1 cellular context compared by ENCODE assay signal in the genomic region with DNA sequence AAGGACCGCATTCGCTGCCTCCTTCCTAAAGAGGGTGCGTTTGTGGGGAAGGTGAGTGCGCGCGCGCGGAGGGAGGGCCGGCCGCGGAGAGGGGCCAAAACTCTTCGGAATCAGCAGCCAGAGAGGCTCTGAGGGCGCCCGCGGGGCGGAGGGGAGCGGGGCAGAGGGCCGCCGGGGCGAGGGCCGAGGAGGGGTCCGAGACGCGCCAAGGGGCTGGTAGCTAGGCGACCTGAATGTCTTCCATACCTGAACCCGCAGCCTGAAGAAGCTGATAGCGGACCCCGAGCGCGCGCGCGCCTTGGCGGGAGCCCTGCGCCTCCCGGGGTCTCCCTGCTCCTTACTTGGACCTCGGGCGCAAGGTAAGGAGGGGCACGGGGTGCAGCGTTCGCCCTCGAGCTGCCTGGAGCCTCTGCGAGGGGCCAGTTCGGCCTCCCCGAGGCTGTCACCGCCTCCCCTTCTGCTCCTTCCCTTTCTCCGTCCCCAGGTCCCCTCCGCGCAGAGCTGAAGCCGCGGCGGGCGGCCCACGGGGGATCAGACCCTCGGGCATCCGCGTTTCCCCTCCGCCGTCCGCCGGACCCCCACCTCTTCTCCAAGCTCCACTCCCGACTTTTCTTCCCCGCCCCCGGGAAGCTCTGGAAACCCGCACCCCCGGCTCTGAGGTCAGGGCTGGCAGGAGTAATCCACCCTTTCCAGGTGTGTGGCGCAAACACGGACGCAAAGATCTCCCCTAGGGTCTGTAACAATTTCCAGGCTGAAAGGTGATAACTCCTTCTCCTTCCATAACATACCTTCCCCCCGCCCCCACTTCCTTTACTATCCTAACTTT.
TF ChIP-seq lines count a peak whose summit lies in the region.

No MANE protein-coding gene starts in this region.

TF ChIP-seq in HepG2, 621 proteins besides CTCF, POLR2A, EP300 and RAD21 (continued from another document):
- no peak for TF ChIP-seq ZNF543 (CRISPR knock-in tag; IDR thresholded peaks at IDR 0.05)
- TF ChIP-seq EZH2 (conservative IDR thresholded peaks at IDR 0.05; ENCODE audit: low read depth, low read length) = peak; percentile 80; the same call in 1 of the 2 replicates
- TF ChIP-seq SKI (IDR thresholded peaks at IDR 0.05; ENCODE audit: partially characterized antibody) = no peak
- TF ChIP-seq, protein P1, sequence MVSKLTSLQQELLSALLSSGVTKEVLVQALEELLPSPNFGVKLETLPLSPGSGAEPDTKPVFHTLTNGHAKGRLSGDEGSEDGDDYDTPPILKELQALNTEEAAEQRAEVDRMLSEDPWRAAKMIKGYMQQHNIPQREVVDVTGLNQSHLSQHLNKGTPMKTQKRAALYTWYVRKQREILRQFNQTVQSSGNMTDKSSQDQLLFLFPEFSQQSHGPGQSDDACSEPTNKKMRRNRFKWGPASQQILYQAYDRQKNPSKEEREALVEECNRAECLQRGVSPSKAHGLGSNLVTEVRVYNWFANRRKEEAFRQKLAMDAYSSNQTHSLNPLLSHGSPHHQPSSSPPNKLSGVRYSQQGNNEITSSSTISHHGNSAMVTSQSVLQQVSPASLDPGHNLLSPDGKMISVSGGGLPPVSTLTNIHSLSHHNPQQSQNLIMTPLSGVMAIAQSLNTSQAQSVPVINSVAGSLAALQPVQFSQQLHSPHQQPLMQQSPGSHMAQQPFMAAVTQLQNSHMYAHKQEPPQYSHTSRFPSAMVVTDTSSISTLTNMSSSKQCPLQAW (CRISPR knock-in tag; IDR thresholded peaks at IDR 0.05) = no peak
- TF ChIP-seq ZNF83 (CRISPR knock-in tag; IDR thresholded peaks at IDR 0.05; ENCODE audit: borderline replicate concordance) = no peak
- TF ChIP-seq, protein P2, sequence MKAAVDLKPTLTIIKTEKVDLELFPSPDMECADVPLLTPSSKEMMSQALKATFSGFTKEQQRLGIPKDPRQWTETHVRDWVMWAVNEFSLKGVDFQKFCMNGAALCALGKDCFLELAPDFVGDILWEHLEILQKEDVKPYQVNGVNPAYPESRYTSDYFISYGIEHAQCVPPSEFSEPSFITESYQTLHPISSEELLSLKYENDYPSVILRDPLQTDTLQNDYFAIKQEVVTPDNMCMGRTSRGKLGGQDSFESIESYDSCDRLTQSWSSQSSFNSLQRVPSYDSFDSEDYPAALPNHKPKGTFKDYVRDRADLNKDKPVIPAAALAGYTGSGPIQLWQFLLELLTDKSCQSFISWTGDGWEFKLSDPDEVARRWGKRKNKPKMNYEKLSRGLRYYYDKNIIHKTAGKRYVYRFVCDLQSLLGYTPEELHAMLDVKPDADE (CRISPR knock-in tag; IDR thresholded peaks at IDR 0.05) = no peak
- no peak for TF ChIP-seq PHF21A (CRISPR knock-in tag; IDR thresholded peaks at IDR 0.05)
- TF ChIP-seq ZNF709 (CRISPR knock-in tag; IDR thresholded peaks at IDR 0.05) = no peak
- TF ChIP-seq, protein P3, sequence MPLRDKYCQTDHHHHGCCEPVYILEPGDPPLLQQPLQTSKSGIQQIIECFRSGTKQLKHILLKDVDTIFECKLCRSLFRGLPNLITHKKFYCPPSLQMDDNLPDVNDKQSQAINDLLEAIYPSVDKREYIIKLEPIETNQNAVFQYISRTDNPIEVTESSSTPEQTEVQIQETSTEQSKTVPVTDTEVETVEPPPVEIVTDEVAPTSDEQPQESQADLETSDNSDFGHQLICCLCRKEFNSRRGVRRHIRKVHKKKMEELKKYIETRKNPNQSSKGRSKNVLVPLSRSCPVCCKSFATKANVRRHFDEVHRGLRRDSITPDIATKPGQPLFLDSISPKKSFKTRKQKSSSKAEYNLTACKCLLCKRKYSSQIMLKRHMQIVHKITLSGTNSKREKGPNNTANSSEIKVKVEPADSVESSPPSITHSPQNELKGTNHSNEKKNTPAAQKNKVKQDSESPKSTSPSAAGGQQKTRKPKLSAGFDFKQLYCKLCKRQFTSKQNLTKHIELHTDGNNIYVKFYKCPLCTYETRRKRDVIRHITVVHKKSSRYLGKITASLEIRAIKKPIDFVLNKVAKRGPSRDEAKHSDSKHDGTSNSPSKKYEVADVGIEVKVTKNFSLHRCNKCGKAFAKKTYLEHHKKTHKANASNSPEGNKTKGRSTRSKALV (CRISPR knock-in tag; IDR thresholded peaks at IDR 0.05) = peak; percentile 85
- TF ChIP-seq TAF15 (IDR thresholded peaks at IDR 0.05; ENCODE audit: low read depth, low read length, poor library complexity, severe bottlenecking) = no peak
- no peak for TF ChIP-seq ZNF10 (CRISPR knock-in tag; IDR thresholded peaks at IDR 0.05; ENCODE audit: borderline replicate concordance, low read depth)
TF ChIP-seq in HepG2: peak in this region for 3.
